In the genomic region with DNA sequence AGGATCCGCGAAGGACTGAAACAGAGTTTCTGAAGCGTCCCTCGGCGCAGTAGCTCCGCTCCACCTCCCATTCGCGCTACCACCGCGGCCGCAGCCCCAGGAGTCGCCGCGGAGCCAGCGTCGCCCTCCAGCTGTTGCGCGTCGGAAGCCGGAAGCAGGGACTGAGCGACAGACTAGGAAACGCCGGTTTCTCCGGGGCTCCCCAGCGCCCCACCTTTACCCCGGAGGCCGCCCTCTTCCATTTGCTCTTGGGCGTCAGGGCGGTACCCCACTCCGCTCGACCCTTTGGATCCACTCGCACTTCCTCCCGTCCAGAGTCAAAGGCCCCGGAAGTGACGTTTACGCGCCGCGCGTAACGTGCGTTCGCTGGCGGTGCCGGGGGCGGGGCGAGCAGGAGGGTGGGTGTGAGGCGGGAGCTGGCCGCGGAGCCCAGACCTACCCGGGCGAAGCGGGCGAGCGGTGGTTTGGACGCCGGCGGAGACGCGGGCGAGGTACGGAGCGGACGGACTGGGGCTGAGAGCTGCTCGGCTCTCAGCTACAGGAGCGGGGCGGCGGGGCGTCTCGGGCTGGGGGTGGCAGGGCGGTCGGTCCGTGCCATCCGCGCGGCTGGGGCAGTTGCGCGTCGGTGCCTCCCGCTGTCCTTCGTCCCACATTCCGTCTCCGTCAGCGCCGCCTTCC, we compare ENCODE assay signal across 8 cellular contexts. TPM values are rescaled to one million over a fixed set of nuclear protein-coding genes. Genes with fewer than 3 reads are reported as not detected.
DNase-seq lines count a peak whose midpoint lies in the region; ATAC-seq and TF ChIP-seq lines count a peak whose summit lies in the region.

A gene (plus strand): TSS at position 432 of the 678 bp plus-strand sequence. CDS start 31,167 bp downstream, outside the sequence.

- WGBS in ectodermal cell, 2 experiments, result 0% methylated on average over 85 of the region's 85 CpGs

- TF ChIP-seq CTCF in GM20000 (IDR thresholded peaks at IDR 0.05; ENCODE audit: extremely low read depth, missing control alignments) (no peak), lower lobe of right lung (IDR thresholded peaks at IDR 0.05) (no peak)

- H3K4me3 ChIP-seq in ectodermal cell (ENCODE audit: insufficient read depth, low read depth, low read length), result peak within 1 kb of the TSS; percentile 87
- H3K4me3 ChIP-seq in lower lobe of right lung, result peak within 1 kb of the TSS; percentile 95

- no peaks in the 10 kb centered on the region for H3K27me3 ChIP-seq in ectodermal cell (ENCODE audit: control insufficient read depth, insufficient read depth, low read length, poor library complexity, severe bottlenecking)
- no peaks in the 10 kb centered on the region for H3K27me3 ChIP-seq in lower lobe of right lung (ENCODE audit: low read depth)

- H3K9me3 ChIP-seq in ectodermal cell (ENCODE audit: control insufficient read depth, low read length) (no peaks in the 10 kb centered on the region), lower lobe of right lung (peaks cover 5% of the 10 kb centered on the region)

- H3K27ac ChIP-seq in ectodermal cell (ENCODE audit: insufficient read depth, low read depth, low read length, poor library complexity, severe bottlenecking) (peak within 1 kb of the TSS; percentile 90), lower lobe of right lung (peak within 1 kb of the TSS; percentile 99)

- DNase-seq in CMK (ENCODE audit: low read depth) (peak; percentile 87), GM20000 (ENCODE audit: low spot score) (peak; percentile 97), HS-5 (ENCODE audit: low read depth) (peak; percentile 70), NK-92 (lab: John Stamatoyannopoulos, UW; ENCODE audit: unreplicated experiment) (peak; percentile 74), lower lobe of right lung (peak; percentile 99)
- DNase-seq in activated CD8-positive, alpha-beta memory T cell treated with anti-CD3 and anti-CD28 coated beads for 1 hour (ENCODE audit: extremely low read depth in 1 of 2, low read depth in 1 of 2), result peak; percentile 94 to 98
- peak; percentile 86 to 94 (median 88) for DNase-seq in stimulated activated CD4-positive, alpha-beta T cell treated with anti-CD3 and anti-CD28 coated beads, TNF-alpha, amount 100 ng/mL, for 1 hour (ENCODE audit: low read depth in 3 of 3, low spot score in 1 of 3)

- intact Hi-C loops in lower lobe of right lung (cut with DNase I), result no loop called here

- H3K36me3 ChIP-seq in ectodermal cell (ENCODE audit: control insufficient read depth, insufficient read depth, low read length), result peaks cover 10% of the 10 kb centered on the region
- peaks cover 6% of the 10 kb centered on the region for H3K36me3 ChIP-seq in lower lobe of right lung

- ATAC-seq in lower lobe of right lung, result peak; percentile 98

- H3K4me1 ChIP-seq in ectodermal cell (ENCODE audit: control insufficient read depth, insufficient read depth, low read length), result no peaks in the 10 kb centered on the region
- peaks cover 32% of the 10 kb centered on the region for H3K4me1 ChIP-seq in lower lobe of right lung

RNA-seq across cellular contexts. Expression of the gene that starts here (rescaled TPM):
- polyA plus RNA-seq in ectodermal cell (2013, experiment 1 of 4), result 23.5 TPM
- 22.3 TPM for polyA plus RNA-seq in ectodermal cell (2013, experiment 2 of 4)
- polyA plus RNA-seq in ectodermal cell (2013, experiment 3 of 4), result 17.1 TPM
- polyA plus RNA-seq in ectodermal cell (2013, experiment 4 of 4), result 19.5 TPM
- total RNA-seq in lower lobe of right lung, result 24.1 TPM

Comparison
In these comparisons a context has a peak if more than half of its experiments do, and no peak if none do; other contexts are left out.
1. Peak in every context shown above with its lines: DNase-seq, ATAC-seq, H3K4me3 ChIP-seq and H3K27ac ChIP-seq.